Comparison of ENCODE assay signal across 6 cellular contexts in the genomic region with DNA sequence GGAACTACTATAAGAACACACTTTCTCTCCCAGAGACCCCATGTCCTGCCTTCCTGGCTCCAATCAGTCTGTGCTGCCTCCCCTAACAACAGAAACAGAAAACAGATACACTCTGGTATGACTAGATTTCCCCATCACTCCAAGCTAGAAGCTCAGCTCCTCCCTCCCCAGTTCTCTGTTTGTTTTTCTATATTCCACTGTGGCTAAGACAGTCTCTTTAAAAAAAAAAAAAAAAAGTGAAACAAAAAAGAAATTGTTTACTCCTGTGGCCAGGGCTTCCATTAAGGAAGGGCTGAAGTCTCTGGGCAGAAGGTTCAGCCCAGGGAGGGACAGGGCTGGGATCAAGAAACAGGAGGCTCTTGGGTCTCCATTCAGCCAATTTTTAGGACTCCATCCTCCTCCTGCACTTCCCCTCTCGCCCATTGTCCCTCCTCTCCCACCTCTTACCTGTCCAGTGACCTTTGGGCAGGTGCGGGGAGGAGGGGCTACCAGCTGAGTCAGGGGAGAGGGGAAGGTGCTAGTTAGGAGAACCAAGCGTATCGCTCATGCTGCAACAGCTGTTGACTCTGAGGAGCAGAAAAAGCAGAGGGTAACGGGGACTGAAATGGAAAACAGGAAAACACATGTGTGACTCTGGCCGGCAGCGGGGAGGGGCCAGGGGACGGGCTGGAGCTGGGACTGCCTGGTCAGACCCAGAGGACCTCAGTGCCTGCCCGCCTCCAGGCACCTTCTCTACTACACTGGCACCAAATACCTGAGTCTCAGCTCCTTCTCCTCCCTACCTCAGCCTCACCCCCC. TPM values are rescaled to one million over a fixed set of nuclear protein-coding genes. Genes with fewer than 3 reads are reported as not detected.
DNase-seq lines count a peak whose midpoint lies in the region; ATAC-seq, FAIRE-seq and TF ChIP-seq lines count a peak whose summit lies in the region.

No MANE protein-coding gene starts in this region.

- peak overlapping the region in 2 of 9 donors; percentile 34 to 77 for H3K27ac Mint-ChIP-seq in naive thymus-derived CD4-positive, alpha-beta T cell

- no peaks in the 10 kb centered on the region for H3K9me3 Mint-ChIP-seq in naive thymus-derived CD4-positive, alpha-beta T cell

- no peaks in the 10 kb centered on the region for H3K9me3 ChIP-seq in naive thymus-derived CD4-positive, alpha-beta T cell (ENCODE audit: control insufficient read depth in 2 of 3, low read length in 3 of 3)

- POLR2A ChIA-PET in naive thymus-derived CD4-positive, alpha-beta T cell (lab: Charles Lee): interaction anchor here (1.0 kb wide), 1 partner anchor 16 kb away, joined by 4 read pairs; no protein-coding TSS in a partner anchor

- intact Hi-C loops in naive thymus-derived CD4-positive, alpha-beta T cell (cut with micrococcal nuclease): loop anchor here in 1 of 2 donors (2.0 kb wide), 1 partner anchor 53 kb away; a partner anchor contains a TSS

- H3K4me1 ChIP-seq in naive thymus-derived CD4-positive, alpha-beta T cell (ENCODE audit: control insufficient read depth in 2 of 2, insufficient read depth in 2 of 2, low read length in 2 of 2): peaks cover 0 to 21% of the 10 kb centered on the region in 2 donors

- H3K36me3 Mint-ChIP-seq in naive thymus-derived CD4-positive, alpha-beta T cell: no peaks in the 10 kb centered on the region

- 0 out of 2 replicates have a peak, but pooled peaks have one; percentile 27 for TF ChIP-seq POLR2A in GM12892 (IDR thresholded peaks at IDR 0.05; ENCODE audit: low read depth, low read length)

- H3K27me3 Mint-ChIP-seq in naive thymus-derived CD4-positive, alpha-beta T cell: peaks cover 0 to 16% (median 4%) of the 10 kb centered on the region in 5 donors

- H3K27me3 ChIP-seq in naive thymus-derived CD4-positive, alpha-beta T cell (ENCODE audit: control insufficient read depth in 2 of 2, insufficient read depth in 2 of 2, low read length in 2 of 2): no peaks in the 10 kb centered on the region

- H3K4me1 Mint-ChIP-seq in naive thymus-derived CD4-positive, alpha-beta T cell: peaks cover 18 to 35% (median 29%) of the 10 kb centered on the region in 7 donors

- no peak for ATAC-seq in GM18861 (IDR thresholded peaks at IDR 0.05; ENCODE audit: unreplicated experiment)
- ATAC-seq in naive thymus-derived CD4-positive, alpha-beta T cell: no peak

- no peaks in the 10 kb centered on the region for H3K36me3 ChIP-seq in naive thymus-derived CD4-positive, alpha-beta T cell (ENCODE audit: control insufficient read depth in 2 of 3, insufficient read depth in 3 of 3, low read length in 3 of 3)

- no peak overlapping the region for H3K4me3 ChIP-seq in naive thymus-derived CD4-positive, alpha-beta T cell (ENCODE audit: low read length)

- no peak overlapping the region for H3K27ac ChIP-seq in naive thymus-derived CD4-positive, alpha-beta T cell (ENCODE audit: low read depth, low read length)

- FAIRE-seq in GM12892 (lab: Jason Lieb, UNC): peak; percentile 44

- DNase-seq in GM12892 (ENCODE audit: insufficient read length) (no peak), OCI-M1 (lab: John Stamatoyannopoulos, UW) (peak; percentile 9), iPS-NIHi7 (ENCODE audit: extremely low spot score) (peak; percentile 58), Kasumi-1 (lab: John Stamatoyannopoulos, UW) (no peak)
- no peak for DNase-seq in naive thymus-derived CD4-positive, alpha-beta T cell

- CTCF ChIA-PET in naive thymus-derived CD4-positive, alpha-beta T cell (lab: Charles Lee): interaction anchor here (2.0 to 7.7 kb wide), 2 partner anchors 34 to 249 kb away, joined by 5 to 143 read pairs; no protein-coding TSS in a partner anchor

- peak overlapping the region in 1 of 10 donors; percentile 34 for H3K4me3 Mint-ChIP-seq in naive thymus-derived CD4-positive, alpha-beta T cell

RNA-seq across cellular contexts. Expression of a gene that starts 4.2 kb away (rescaled TPM):
- polyA plus RNA-seq in GM12892 (2012; ENCODE audit: missing spikeins): 24.5 TPM
- total RNA-seq in naive thymus-derived CD4-positive, alpha-beta T cell: 10 to 100 TPM in 1 of 5 experiments, 1 to 10 TPM in 4; 1.1 to 71.1 (median 2.7) TPM
- 1 to 10 TPM; 1.1 to 1.4 TPM for polyA plus RNA-seq in naive thymus-derived CD4-positive, alpha-beta T cell

RNA-seq across cellular contexts. Expression of a gene that starts 10.3 kb away (rescaled TPM):
- 86.7 TPM for polyA plus RNA-seq in GM12892 (2012; ENCODE audit: missing spikeins)
- 100 to 1,000 TPM in 1 of 5 experiments, 10 to 100 TPM in 4; 32.9 to 118 (median 48.2) TPM for total RNA-seq in naive thymus-derived CD4-positive, alpha-beta T cell
- polyA plus RNA-seq in naive thymus-derived CD4-positive, alpha-beta T cell: 100 to 1,000 TPM; 169 to 189 TPM

RNA-seq across cellular contexts. Expression of a gene that starts 17.0 kb away (rescaled TPM):
- polyA plus RNA-seq in GM12892 (2012; ENCODE audit: missing spikeins): 0.74 TPM
- 1 to 10 TPM; 1.8 to 6.6 (median 2.0) TPM for total RNA-seq in naive thymus-derived CD4-positive, alpha-beta T cell
- polyA plus RNA-seq in naive thymus-derived CD4-positive, alpha-beta T cell: not detected

RNA-seq across cellular contexts. Expression of a gene that starts 52.1 kb away (rescaled TPM):
- polyA plus RNA-seq in GM12892 (2012; ENCODE audit: missing spikeins): 15.5 TPM
- 10 to 100 TPM; 55.5 to 76.1 (median 72.3) TPM for total RNA-seq in naive thymus-derived CD4-positive, alpha-beta T cell
- 100 to 1,000 TPM in 1 of 2 donors, 10 to 100 TPM in 1; 68.0 to 103 TPM for polyA plus RNA-seq in naive thymus-derived CD4-positive, alpha-beta T cell

RNA-seq across cellular contexts. Expression of a gene that starts 52.9 kb away (rescaled TPM):
- polyA plus RNA-seq in GM12892 (2012; ENCODE audit: missing spikeins): 134 TPM
- 100 to 1,000 TPM; 112 to 177 (median 144) TPM for total RNA-seq in naive thymus-derived CD4-positive, alpha-beta T cell
- polyA plus RNA-seq in naive thymus-derived CD4-positive, alpha-beta T cell: 10 to 100 TPM; 62.8 to 76.6 TPM

Comparison
In these comparisons a context has a peak if more than half of its experiments do, and no peak if none do; other contexts are left out.
1. DNase-seq: peak in OCI-M1 (single experiment) and iPS-NIHi7 (single experiment); none in GM12892 (single experiment), Kasumi-1 (0 of 2) and naive thymus-derived CD4-positive, alpha-beta T cell (0 of 9).